In the genomic region with DNA sequence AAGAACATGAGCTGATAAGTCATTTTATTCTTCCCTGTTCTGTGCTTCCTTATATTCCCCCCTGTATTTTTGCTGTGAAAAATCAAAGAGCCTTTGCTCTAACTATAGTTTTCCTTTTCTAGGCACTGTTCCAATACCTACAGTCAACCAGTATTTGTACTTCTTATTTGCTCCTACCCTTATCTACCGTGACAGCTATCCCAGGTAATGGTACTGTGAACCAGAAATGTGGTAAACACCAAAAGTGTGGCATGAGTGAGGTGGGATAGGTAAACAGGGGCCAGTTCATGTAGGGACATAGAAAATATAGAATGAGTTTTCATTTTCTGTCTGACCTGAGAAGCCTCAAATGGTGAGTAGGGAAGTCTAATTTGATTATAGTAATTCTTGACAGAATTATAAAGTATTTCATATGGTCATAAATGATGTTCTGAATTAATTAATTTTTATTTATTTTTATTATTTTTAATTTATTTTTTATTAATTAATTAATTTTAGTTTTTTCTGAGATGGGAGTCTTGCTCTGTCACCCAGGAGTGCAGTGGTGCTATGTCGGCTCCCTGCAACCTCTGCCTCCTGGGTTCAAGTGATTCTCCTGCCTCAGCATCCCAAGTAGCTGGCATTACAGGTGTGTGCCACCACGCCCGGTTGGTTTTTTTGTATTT, we compare ENCODE assay signal across 1 cellular context.
TF ChIP-seq lines count a peak whose summit lies in the region.

No MANE protein-coding gene starts in this region.

TF ChIP-seq in HepG2, 621 proteins besides CTCF, POLR2A, EP300 and RAD21 (continued from another document):
- TF ChIP-seq, protein P1, sequence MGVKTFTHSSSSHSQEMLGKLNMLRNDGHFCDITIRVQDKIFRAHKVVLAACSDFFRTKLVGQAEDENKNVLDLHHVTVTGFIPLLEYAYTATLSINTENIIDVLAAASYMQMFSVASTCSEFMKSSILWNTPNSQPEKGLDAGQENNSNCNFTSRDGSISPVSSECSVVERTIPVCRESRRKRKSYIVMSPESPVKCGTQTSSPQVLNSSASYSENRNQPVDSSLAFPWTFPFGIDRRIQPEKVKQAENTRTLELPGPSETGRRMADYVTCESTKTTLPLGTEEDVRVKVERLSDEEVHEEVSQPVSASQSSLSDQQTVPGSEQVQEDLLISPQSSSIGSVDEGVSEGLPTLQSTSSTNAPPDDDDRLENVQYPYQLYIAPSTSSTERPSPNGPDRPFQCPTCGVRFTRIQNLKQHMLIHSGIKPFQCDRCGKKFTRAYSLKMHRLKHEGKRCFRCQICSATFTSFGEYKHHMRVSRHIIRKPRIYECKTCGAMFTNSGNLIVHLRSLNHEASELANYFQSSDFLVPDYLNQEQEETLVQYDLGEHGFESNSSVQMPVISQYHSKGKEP (CRISPR knock-in tag; IDR thresholded peaks at IDR 0.05), result no peak
- TF ChIP-seq RFX3 (CRISPR knock-in tag; IDR thresholded peaks at IDR 0.05), result no peak
- no peak for TF ChIP-seq JARID2 (CRISPR knock-in tag; IDR thresholded peaks at IDR 0.05; ENCODE audit: insufficient replicate concordance)
- TF ChIP-seq MED1 (CRISPR knock-in tag; IDR thresholded peaks at IDR 0.05), result 0 out of 2 replicates have a peak, but pooled peaks have one; percentile 22
- TF ChIP-seq, protein P2, sequence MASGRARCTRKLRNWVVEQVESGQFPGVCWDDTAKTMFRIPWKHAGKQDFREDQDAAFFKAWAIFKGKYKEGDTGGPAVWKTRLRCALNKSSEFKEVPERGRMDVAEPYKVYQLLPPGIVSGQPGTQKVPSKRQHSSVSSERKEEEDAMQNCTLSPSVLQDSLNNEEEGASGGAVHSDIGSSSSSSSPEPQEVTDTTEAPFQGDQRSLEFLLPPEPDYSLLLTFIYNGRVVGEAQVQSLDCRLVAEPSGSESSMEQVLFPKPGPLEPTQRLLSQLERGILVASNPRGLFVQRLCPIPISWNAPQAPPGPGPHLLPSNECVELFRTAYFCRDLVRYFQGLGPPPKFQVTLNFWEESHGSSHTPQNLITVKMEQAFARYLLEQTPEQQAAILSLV (CRISPR knock-in tag; IDR thresholded peaks at IDR 0.05; ENCODE audit: borderline replicate concordance), result no peak
- TF ChIP-seq BHLHE40 (IDR thresholded peaks at IDR 0.05; ENCODE audit: low read length), result peak; percentile 50; the same call in 1 of the 2 replicates
- TF ChIP-seq ZNF138 (CRISPR knock-in tag; IDR thresholded peaks at IDR 0.05; ENCODE audit: low read depth), result no peak
- TF ChIP-seq ZNF549 (CRISPR knock-in tag; IDR thresholded peaks at IDR 0.05), result no peak
- TF ChIP-seq ZNF788 (CRISPR knock-in tag; IDR thresholded peaks at IDR 0.05; ENCODE audit: borderline replicate concordance), result no peak
- no peak for TF ChIP-seq ZNF605 (CRISPR knock-in tag; IDR thresholded peaks at IDR 0.05)
- TF ChIP-seq, protein P3, sequence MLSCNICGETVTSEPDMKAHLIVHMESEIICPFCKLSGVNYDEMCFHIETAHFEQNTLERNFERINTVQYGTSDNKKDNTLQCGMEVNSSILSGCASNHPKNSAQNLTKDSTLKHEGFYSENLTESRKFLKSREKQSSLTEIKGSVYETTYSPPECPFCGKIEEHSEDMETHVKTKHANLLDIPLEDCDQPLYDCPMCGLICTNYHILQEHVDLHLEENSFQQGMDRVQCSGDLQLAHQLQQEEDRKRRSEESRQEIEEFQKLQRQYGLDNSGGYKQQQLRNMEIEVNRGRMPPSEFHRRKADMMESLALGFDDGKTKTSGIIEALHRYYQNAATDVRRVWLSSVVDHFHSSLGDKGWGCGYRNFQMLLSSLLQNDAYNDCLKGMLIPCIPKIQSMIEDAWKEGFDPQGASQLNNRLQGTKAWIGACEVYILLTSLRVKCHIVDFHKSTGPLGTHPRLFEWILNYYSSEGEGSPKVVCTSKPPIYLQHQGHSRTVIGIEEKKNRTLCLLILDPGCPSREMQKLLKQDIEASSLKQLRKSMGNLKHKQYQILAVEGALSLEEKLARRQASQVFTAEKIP (CRISPR knock-in tag; IDR thresholded peaks at IDR 0.05; ENCODE audit: borderline replicate concordance), result no peak
- TF ChIP-seq, protein P4, sequence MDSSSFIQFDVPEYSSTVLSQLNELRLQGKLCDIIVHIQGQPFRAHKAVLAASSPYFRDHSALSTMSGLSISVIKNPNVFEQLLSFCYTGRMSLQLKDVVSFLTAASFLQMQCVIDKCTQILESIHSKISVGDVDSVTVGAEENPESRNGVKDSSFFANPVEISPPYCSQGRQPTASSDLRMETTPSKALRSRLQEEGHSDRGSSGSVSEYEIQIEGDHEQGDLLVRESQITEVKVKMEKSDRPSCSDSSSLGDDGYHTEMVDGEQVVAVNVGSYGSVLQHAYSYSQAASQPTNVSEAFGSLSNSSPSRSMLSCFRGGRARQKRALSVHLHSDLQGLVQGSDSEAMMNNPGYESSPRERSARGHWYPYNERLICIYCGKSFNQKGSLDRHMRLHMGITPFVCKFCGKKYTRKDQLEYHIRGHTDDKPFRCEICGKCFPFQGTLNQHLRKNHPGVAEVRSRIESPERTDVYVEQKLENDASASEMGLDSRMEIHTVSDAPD (CRISPR knock-in tag; IDR thresholded peaks at IDR 0.05), result peak; percentile 95
- TF ChIP-seq, protein P5, sequence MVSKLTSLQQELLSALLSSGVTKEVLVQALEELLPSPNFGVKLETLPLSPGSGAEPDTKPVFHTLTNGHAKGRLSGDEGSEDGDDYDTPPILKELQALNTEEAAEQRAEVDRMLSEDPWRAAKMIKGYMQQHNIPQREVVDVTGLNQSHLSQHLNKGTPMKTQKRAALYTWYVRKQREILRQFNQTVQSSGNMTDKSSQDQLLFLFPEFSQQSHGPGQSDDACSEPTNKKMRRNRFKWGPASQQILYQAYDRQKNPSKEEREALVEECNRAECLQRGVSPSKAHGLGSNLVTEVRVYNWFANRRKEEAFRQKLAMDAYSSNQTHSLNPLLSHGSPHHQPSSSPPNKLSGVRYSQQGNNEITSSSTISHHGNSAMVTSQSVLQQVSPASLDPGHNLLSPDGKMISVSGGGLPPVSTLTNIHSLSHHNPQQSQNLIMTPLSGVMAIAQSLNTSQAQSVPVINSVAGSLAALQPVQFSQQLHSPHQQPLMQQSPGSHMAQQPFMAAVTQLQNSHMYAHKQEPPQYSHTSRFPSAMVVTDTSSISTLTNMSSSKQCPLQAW (CRISPR knock-in tag; IDR thresholded peaks at IDR 0.05), result no peak
- TF ChIP-seq RFXAP (CRISPR knock-in tag; IDR thresholded peaks at IDR 0.05; ENCODE audit: borderline replicate concordance), result no peak
- TF ChIP-seq ZNF331 (CRISPR knock-in tag; IDR thresholded peaks at IDR 0.05), result 0 out of 2 replicates have a peak, but pooled peaks have one; percentile 11
- no peak for TF ChIP-seq ZNF136 (CRISPR knock-in tag; IDR thresholded peaks at IDR 0.05; ENCODE audit: low read depth)
- no peak for TF ChIP-seq TCF7L2 (IDR thresholded peaks at IDR 0.05; ENCODE audit: low read depth, low read length)
- TF ChIP-seq FOXA3 (CRISPR knock-in tag; IDR thresholded peaks at IDR 0.05), result peak; percentile 29; the same call in 1 of the 2 replicates
- TF ChIP-seq SPEN (CRISPR knock-in tag; IDR thresholded peaks at IDR 0.05; ENCODE audit: low read depth), result no peak
- 0 out of 2 replicates have a peak, but pooled peaks have one; percentile 17 for TF ChIP-seq SOX5 (CRISPR knock-in tag; IDR thresholded peaks at IDR 0.05; ENCODE audit: borderline replicate concordance)
- no peak for TF ChIP-seq RFX5 (IDR thresholded peaks at IDR 0.05; ENCODE audit: low read depth, low read length)
- TF ChIP-seq HHEX (CRISPR knock-in tag; IDR thresholded peaks at IDR 0.05), result 0 out of 2 replicates have a peak, but pooled peaks have one; percentile 16
- TF ChIP-seq NR3C1 (CRISPR knock-in tag; IDR thresholded peaks at IDR 0.05), result no peak
- TF ChIP-seq, protein P6, sequence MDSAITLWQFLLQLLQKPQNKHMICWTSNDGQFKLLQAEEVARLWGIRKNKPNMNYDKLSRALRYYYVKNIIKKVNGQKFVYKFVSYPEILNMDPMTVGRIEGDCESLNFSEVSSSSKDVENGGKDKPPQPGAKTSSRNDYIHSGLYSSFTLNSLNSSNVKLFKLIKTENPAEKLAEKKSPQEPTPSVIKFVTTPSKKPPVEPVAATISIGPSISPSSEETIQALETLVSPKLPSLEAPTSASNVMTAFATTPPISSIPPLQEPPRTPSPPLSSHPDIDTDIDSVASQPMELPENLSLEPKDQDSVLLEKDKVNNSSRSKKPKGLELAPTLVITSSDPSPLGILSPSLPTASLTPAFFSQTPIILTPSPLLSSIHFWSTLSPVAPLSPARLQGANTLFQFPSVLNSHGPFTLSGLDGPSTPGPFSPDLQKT (CRISPR knock-in tag; IDR thresholded peaks at IDR 0.05; ENCODE audit: borderline replicate concordance), result no peak
- TF ChIP-seq, protein P7, sequence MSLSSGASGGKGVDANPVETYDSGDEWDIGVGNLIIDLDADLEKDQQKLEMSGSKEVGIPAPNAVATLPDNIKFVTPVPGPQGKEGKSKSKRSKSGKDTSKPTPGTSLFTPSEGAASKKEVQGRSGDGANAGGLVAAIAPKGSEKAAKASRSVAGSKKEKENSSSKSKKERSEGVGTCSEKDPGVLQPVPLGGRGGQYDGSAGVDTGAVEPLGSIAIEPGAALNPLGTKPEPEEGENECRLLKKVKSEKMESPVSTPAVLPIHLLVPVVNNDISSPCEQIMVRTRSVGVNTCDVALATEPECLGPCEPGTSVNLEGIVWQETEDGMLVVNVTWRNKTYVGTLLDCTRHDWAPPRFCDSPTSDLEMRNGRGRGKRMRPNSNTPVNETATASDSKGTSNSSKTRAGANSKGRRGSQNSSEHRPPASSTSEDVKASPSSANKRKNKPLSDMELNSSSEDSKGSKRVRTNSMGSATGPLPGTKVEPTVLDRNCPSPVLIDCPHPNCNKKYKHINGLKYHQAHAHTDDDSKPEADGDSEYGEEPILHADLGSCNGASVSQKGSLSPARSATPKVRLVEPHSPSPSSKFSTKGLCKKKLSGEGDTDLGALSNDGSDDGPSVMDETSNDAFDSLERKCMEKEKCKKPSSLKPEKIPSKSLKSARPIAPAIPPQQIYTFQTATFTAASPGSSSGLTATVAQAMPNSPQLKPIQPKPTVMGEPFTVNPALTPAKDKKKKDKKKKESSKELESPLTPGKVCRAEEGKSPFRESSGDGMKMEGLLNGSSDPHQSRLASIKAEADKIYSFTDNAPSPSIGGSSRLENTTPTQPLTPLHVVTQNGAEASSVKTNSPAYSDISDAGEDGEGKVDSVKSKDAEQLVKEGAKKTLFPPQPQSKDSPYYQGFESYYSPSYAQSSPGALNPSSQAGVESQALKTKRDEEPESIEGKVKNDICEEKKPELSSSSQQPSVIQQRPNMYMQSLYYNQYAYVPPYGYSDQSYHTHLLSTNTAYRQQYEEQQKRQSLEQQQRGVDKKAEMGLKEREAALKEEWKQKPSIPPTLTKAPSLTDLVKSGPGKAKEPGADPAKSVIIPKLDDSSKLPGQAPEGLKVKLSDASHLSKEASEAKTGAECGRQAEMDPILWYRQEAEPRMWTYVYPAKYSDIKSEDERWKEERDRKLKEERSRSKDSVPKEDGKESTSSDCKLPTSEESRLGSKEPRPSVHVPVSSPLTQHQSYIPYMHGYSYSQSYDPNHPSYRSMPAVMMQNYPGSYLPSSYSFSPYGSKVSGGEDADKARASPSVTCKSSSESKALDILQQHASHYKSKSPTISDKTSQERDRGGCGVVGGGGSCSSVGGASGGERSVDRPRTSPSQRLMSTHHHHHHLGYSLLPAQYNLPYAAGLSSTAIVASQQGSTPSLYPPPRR (CRISPR knock-in tag; IDR thresholded peaks at IDR 0.05; ENCODE audit: borderline replicate concordance), result peak; percentile 35; the same call in 1 of the 2 replicates
- TF ChIP-seq TBX3 (IDR thresholded peaks at IDR 0.05; ENCODE audit: borderline replicate concordance), result peak; percentile 58; the same call in 1 of the 2 replicates
- TF ChIP-seq ZNF792 (CRISPR knock-in tag; IDR thresholded peaks at IDR 0.05), result no peak
- TF ChIP-seq RBFOX2 (IDR thresholded peaks at IDR 0.05; ENCODE audit: low read depth, low read length), result no peak
